In genomic region chr22:41226728-41227655, GRCh38 we compare ENCODE assay signal across 22 cellular contexts. TPM values are rescaled to one million over a fixed set of nuclear protein-coding genes. Genes with fewer than 3 reads are reported as not detected.
DNase-seq lines count a peak whose midpoint lies in the region; ATAC-seq and TF ChIP-seq lines count a peak whose summit lies in the region.
"Had no signal": no experiment of that assay in that cellular context is flagged by ENCODE, and none has a peak within 500 bp of the region (broad histone marks: within the 10 kb centered on the region; RNA-seq: fewer than 3 reads in every experiment).

No MANE protein-coding gene starts in this region.

- H3K27ac ChIP-seq in AG04450 (ENCODE audit: low read depth, low read length) (peak overlapping the region; percentile 11), H9 (ENCODE audit: insufficient read length, low read depth, low read length) (no peak overlapping the region), gastroesophageal sphincter (no peak overlapping the region)
- H3K27ac ChIP-seq: breast epithelium, colonic mucosa, GM23248, tibial artery had no signal

- H4K8ac ChIP-seq in H9 (replicated peaks; ENCODE audit: insufficient read length, low read depth, low read length), result no peak overlapping the region

- peaks cover 12 to 76% (median 49%) of the 10 kb centered on the region in 3 experiments; a peak in 6 of 7 replicates for H3K36me3 Mint-ChIP-seq in H9 (ENCODE audit: insufficient read depth in 1 of 3, low read depth in 3 of 3)

- H2BK20ac ChIP-seq in H9 (ENCODE audit: low read depth, low read length, poor library complexity, severe bottlenecking), result no peak overlapping the region

- H3K23ac ChIP-seq in H9 (ENCODE audit: insufficient read length, low read depth, low read length), result no peak overlapping the region

- no peak overlapping the region for H3K4me3 Mint-ChIP-seq in H9
- H3K4me3 Mint-ChIP-seq: activated CD4-positive, alpha-beta T cell treated with anti-CD3 and anti-CD28 coated beads for 36 hours; memory B cell; naive B cell; stimulated activated naive CD8-positive, alpha-beta T cell treated with anti-CD3 and anti-CD28 coated beads, Interleukin-15, amount 100 ng/mL, for 72 hours had no signal

- H2AK5ac ChIP-seq in H9 (ENCODE audit: insufficient read length, low read length), result no peak overlapping the region

- peak; percentile 50 for ATAC-seq in gastroesophageal sphincter
- ATAC-seq in GM21737 (IDR thresholded peaks at IDR 0.05; ENCODE audit: unreplicated experiment), result no peak
- ATAC-seq in HG03175 (IDR thresholded peaks at IDR 0.05; ENCODE audit: unreplicated experiment), result no peak
- ATAC-seq: activated CD4-positive, alpha-beta T cell treated with anti-CD3 and anti-CD28 coated beads for 36 hours; stimulated activated naive CD8-positive, alpha-beta T cell treated with anti-CD3 and anti-CD28 coated beads, Interleukin-15, amount 100 ng/mL, for 72 hours had no signal

- no peaks in the 10 kb centered on the region for H3K4me1 Mint-ChIP-seq in H9
- H3K4me1 Mint-ChIP-seq: activated CD4-positive, alpha-beta T cell treated with anti-CD3 and anti-CD28 coated beads for 36 hours; memory B cell; stimulated activated naive CD8-positive, alpha-beta T cell treated with anti-CD3 and anti-CD28 coated beads, Interleukin-15, amount 100 ng/mL, for 72 hours had no signal

- peaks cover 0 to 99% of the 10 kb centered on the region in 2 donors for H3K36me3 ChIP-seq in gastroesophageal sphincter
- H3K36me3 ChIP-seq: colonic mucosa had no signal

- H2BK5ac ChIP-seq in H9 (ENCODE audit: insufficient read length, low read length), result no peak overlapping the region

- H3K18ac ChIP-seq in H9 (ENCODE audit: insufficient read length, low read depth, low read length), result no peak overlapping the region

- TF ChIP-seq POLR2A in gastroesophageal sphincter (IDR thresholded peaks at IDR 0.05), result no peak

- H3K27me3 ChIP-seq in AG04450 (ENCODE audit: control insufficient read depth, insufficient read depth, low read length) (no peaks in the 10 kb centered on the region), H9 (ENCODE audit: insufficient read depth, low read length) (no peaks in the 10 kb centered on the region; the same call in 1 of the 2 replicates), gastroesophageal sphincter (no peaks in the 10 kb centered on the region)
- H3K27me3 ChIP-seq: BLaER1 treated with 17β-estradiol and CSF1 and Interleukin-3, amounts not matched to agents 10 nM and 100 nM; breast epithelium; colonic mucosa; tibial artery had no signal

- no peak overlapping the region for H4K91ac ChIP-seq in H9 (ENCODE audit: insufficient read length, low read depth, low read length)

- H2BK120ac ChIP-seq in H9 (ENCODE audit: low read depth, low read length, poor library complexity, severe bottlenecking), result no peak overlapping the region

- POLR2A ChIA-PET in AG04450 (lab: Yijun Ruan, JAX), result interaction anchor here (0.5 to 0.6 kb wide), 2 partner anchors 15 to 138 kb away, joined by 3 to 6 read pairs; no protein-coding TSS in a partner anchor

- WGBS in H9 (ENCODE audit: extremely low coverage, insufficient read length, low lambda C conversion rate), result no CpG with 5 or more reads among the region's 26 CpGs
- 88 to 100% methylated on average over 3 to 14 of the region's 26 CpGs for WGBS in gastroesophageal sphincter (ENCODE audit: low coverage in 1 of 2), 2 donors

- no peak overlapping the region for H2AFZ ChIP-seq in H9 (ENCODE audit: low read length)
- H2AFZ ChIP-seq: GM23248 had no signal

- H3K9me3 Mint-ChIP-seq in H9, result no peaks in the 10 kb centered on the region
- H3K9me3 Mint-ChIP-seq: memory B cell; naive B cell; stimulated activated naive CD8-positive, alpha-beta T cell treated with anti-CD3 and anti-CD28 coated beads, Interleukin-15, amount 100 ng/mL, for 72 hours had no signal

- H2BK15ac ChIP-seq in H9 (ENCODE audit: low read depth, low read length), result no peak overlapping the region

- H3K4me3 ChIP-seq in AG04450 (ENCODE audit: low read depth, low read length) (no peak overlapping the region), gastroesophageal sphincter (no peak overlapping the region)
- H3K4me3 ChIP-seq: BLaER1 treated with 17β-estradiol and CSF1 and Interleukin-3, amounts not matched to agents 10 nM and 100 nM; breast epithelium; colonic mucosa; GM23248; tibial artery had no signal

- H3K27me3 Mint-ChIP-seq in H9 (ENCODE audit: low read depth), result no peaks in the 10 kb centered on the region
- H3K27me3 Mint-ChIP-seq: activated CD4-positive, alpha-beta T cell treated with anti-CD3 and anti-CD28 coated beads for 36 hours; memory B cell; naive B cell; stimulated activated naive CD8-positive, alpha-beta T cell treated with anti-CD3 and anti-CD28 coated beads, Interleukin-15, amount 100 ng/mL, for 72 hours had no signal

- H3K14ac ChIP-seq in H9 (ENCODE audit: insufficient read depth, low read length), result no peak overlapping the region

- no peak overlapping the region for H3K4me2 ChIP-seq in H9 (ENCODE audit: insufficient read depth, insufficient read length, low read length)

- TF ChIP-seq EP300 in gastroesophageal sphincter (IDR thresholded peaks at IDR 0.05), result no peak

- no peak overlapping the region for H3K9ac ChIP-seq in H9 (ENCODE audit: extremely low read depth, insufficient read length, low read length)
- H3K9ac ChIP-seq: GM23248 had no signal

- no peak overlapping the region for H3K4ac ChIP-seq in H9 (ENCODE audit: low read depth, low read length)

- no peak overlapping the region for H2BK12ac ChIP-seq in H9 (ENCODE audit: insufficient read length, low read depth, low read length)

- H3T11ph ChIP-seq in H9 (ENCODE audit: low read length), result no peak overlapping the region

- H3K4me1 ChIP-seq in H9 (ENCODE audit: insufficient read depth, low read length), result no peaks in the 10 kb centered on the region
- H3K4me1 ChIP-seq in gastroesophageal sphincter, result no peaks in the 10 kb centered on the region
- H3K4me1 ChIP-seq: breast epithelium, colonic mucosa, tibial artery had no signal

- H3K23me2 ChIP-seq in H9 (ENCODE audit: insufficient read length, low read depth, low read length, poor library complexity, severe bottlenecking), result no peaks in the 10 kb centered on the region

- H4K20me1 ChIP-seq in H9 (ENCODE audit: control insufficient read depth, insufficient read depth, insufficient read length), result no peaks in the 10 kb centered on the region

- no peaks in the 10 kb centered on the region for H3K79me1 ChIP-seq in H9 (ENCODE audit: insufficient read depth, low read depth, low read length, poor library complexity, severe bottlenecking)

- H4K5ac ChIP-seq in H9 (ENCODE audit: insufficient read length, low read depth, low read length), result no peak overlapping the region

- no peak overlapping the region for H3K56ac ChIP-seq in H9 (ENCODE audit: insufficient read length, low read depth, low read length)

- DNase-seq in AG04450 (ENCODE audit: low read depth, low spot score) (no peak), H9 (no peak), midbrain (lab: John Stamatoyannopoulos, UW) (peak; percentile 34), NCI-H1048 (lab: John Stamatoyannopoulos, UW) (no peak), NCI-H82 (lab: John Stamatoyannopoulos, UW) (no peak)
- DNase-seq: ACHN; activated CD4-positive, alpha-beta T cell treated with anti-CD3 and anti-CD28 coated beads for 36 hours; activated CD8-positive, alpha-beta memory T cell treated with anti-CD3 and anti-CD28 coated beads for 24 hours; activated T-cell treated with anti-CD3 and anti-CD28 coated beads, Interleukin-2, amount 50 U/mL, for 1 hour; colonic mucosa; GM23248; kidney; naive B cell; NCI-H1417 treated with DMSO at 0.1 percent for 48 hours; stimulated activated naive CD8-positive, alpha-beta T cell treated with anti-CD3 and anti-CD28 coated beads, Interleukin-15, amount 100 ng/mL, for 72 hours had no signal

- TF ChIP-seq CTCF in AG04450 (IDR thresholded peaks at IDR 0.05; ENCODE audit: low read depth, low read length) (no peak), H9 (conservative IDR thresholded peaks at IDR 0.05) (no peak), gastroesophageal sphincter (IDR thresholded peaks at IDR 0.05) (no peak)

- H3K27ac Mint-ChIP-seq in H9, result peak overlapping the region in 2 of 3 experiments; percentile 4 to 82; a peak in 3 of 7 replicates
- H3K27ac Mint-ChIP-seq: activated CD4-positive, alpha-beta T cell treated with anti-CD3 and anti-CD28 coated beads for 36 hours; memory B cell had no signal

- H3K79me2 ChIP-seq in H9 (ENCODE audit: insufficient read depth, low read length), result no peaks in the 10 kb centered on the region

- CTCF ChIA-PET in AG04450 (lab: Charles Lee), result no interaction called here

- H3K9me3 ChIP-seq in AG04450 (ENCODE audit: control insufficient read depth, insufficient read depth, low read length), result no peaks in the 10 kb centered on the region
- no peaks in the 10 kb centered on the region for H3K9me3 ChIP-seq in H9 (ENCODE audit: control insufficient read depth, low read depth, low read length)
- H3K9me3 ChIP-seq in gastroesophageal sphincter, result no peaks in the 10 kb centered on the region
- H3K9me3 ChIP-seq: BLaER1 treated with 17β-estradiol and CSF1 and Interleukin-3, amounts not matched to agents 10 nM and 100 nM; breast epithelium; colonic mucosa; tibial artery had no signal

RNA-seq across cellular contexts. Expression of gene CHADL, which starts 13.7 kb away (rescaled TPM):
- 0.24 and 0.65 TPM in 2 replicates for polyA plus RNA-seq in AG04450 (2011; rRNA removed)
- polyA minus RNA-seq in AG04450 (2011; rRNA and poly(A)+ RNA removed), result 0.22 and 0.23 TPM in 2 replicates
- total RNA-seq in H9 (2021) (1.3 and 1.6 TPM in 2 replicates), gastroesophageal sphincter (10 to 100 TPM in 1 of 4 donors, 1 to 10 TPM in 3; 5.9 to 12.6 (median 7.4) TPM)

RNA-seq across cellular contexts. Expression of gene L3MBTL2, which starts 21.9 kb away (rescaled TPM):
- 19.1 and 19.8 TPM in 2 replicates for polyA plus RNA-seq in AG04450 (2011; rRNA removed)
- polyA minus RNA-seq in AG04450 (2011; rRNA and poly(A)+ RNA removed), result 27.1 and 31.4 TPM in 2 replicates
- total RNA-seq in H9 (2021) (33.6 and 34.9 TPM in 2 replicates), gastroesophageal sphincter (10 to 100 TPM; 11.9 to 27.5 (median 21.6) TPM)

RNA-seq across cellular contexts. Expression of gene RANGAP1, which starts 59.0 kb away (rescaled TPM):
- polyA plus RNA-seq in AG04450 (2011; rRNA removed), result 75.8 and 94.9 TPM in 2 replicates
- 89.5 and 115 TPM in 2 replicates for polyA minus RNA-seq in AG04450 (2011; rRNA and poly(A)+ RNA removed)
- total RNA-seq in H9 (2021), result 130 and 139 TPM in 2 replicates
- 10 to 100 TPM; 47.9 to 91.5 (median 59.1) TPM for total RNA-seq in gastroesophageal sphincter
